ENCODE assay signal across 10 cellular contexts in the genomic region with DNA sequence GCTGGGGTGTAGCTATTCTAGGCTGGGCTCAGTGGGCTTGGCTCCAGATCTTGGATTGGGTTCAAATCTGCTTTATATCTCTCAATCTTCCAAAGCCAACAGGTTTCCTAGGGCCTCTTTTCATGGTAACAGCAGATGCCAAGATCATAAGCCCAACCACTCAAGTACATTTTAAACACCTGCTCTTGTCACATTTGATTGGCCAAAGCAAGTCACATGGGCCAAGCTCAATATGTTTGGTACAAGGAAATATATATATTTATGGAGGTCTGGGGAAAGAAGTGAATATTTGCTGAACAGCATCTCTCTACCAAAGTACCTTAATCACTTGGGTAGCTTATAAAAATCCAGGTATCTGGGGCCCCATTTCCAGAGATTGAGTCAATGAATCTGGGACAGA.
DNase-seq lines count a peak whose midpoint lies in the region; ATAC-seq and TF ChIP-seq lines count a peak whose summit lies in the region.
"Had no signal": no experiment of that assay in that cellular context is flagged by ENCODE, and none has a peak within 500 bp of the region (broad histone marks: within the 10 kb centered on the region; RNA-seq: fewer than 3 reads in every experiment).

No MANE protein-coding gene starts in this region.

- no peak for TF ChIP-seq EP300 in Ishikawa (IDR thresholded peaks at IDR 0.05; ENCODE audit: borderline replicate concordance)

- no peak for TF ChIP-seq RAD21 in Ishikawa (IDR thresholded peaks at IDR 0.05; ENCODE audit: low read depth)

- no peak for ATAC-seq in GM19351 (IDR thresholded peaks at IDR 0.05; ENCODE audit: unreplicated experiment)

- DNase-seq in NCI-H82 (lab: John Stamatoyannopoulos, UW) (peak; percentile 16), NCI-H82 treated with DMSO at 0.1 percent for 48 hours (lab: John Stamatoyannopoulos, UW; ENCODE audit: unreplicated experiment) (no peak), DMS53 (lab: John Stamatoyannopoulos, UW) (peak; percentile 46), NCI-H524 treated with DMSO at 0.1 percent for 48 hours (lab: John Stamatoyannopoulos, UW) (peak; percentile 99), hippocampal formation (lab: John Stamatoyannopoulos, UW) (no peak)
- DNase-seq: CD4-positive, alpha-beta memory T cell; NCI-H1048; PC-9 had no signal

TF ChIP-seq in Ishikawa, 13 proteins besides CTCF, POLR2A, EP300 and RAD21:
- TF ChIP-seq, protein P1, sequence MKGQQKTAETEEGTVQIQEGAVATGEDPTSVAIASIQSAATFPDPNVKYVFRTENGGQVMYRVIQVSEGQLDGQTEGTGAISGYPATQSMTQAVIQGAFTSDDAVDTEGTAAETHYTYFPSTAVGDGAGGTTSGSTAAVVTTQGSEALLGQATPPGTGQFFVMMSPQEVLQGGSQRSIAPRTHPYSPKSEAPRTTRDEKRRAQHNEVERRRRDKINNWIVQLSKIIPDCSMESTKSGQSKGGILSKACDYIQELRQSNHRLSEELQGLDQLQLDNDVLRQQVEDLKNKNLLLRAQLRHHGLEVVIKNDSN (IDR thresholded peaks at IDR 0.05): peak; percentile 72
- no peak for TF ChIP-seq CEBPB (IDR thresholded peaks at IDR 0.05)

Comparison
In these comparisons a context has a peak if more than half of its experiments do, and no peak if none do; other contexts are left out.
1. DNase-seq: peak in NCI-H82 (single experiment), DMS53 (single experiment) and NCI-H524 treated with DMSO at 0.1 percent for 48 hours (single experiment); none in NCI-H82 treated with DMSO at 0.1 percent for 48 hours (single experiment) and hippocampal formation (0 of 2).